Comparison of ENCODE assay signal across 8 cellular contexts in genomic region chr10:102729090-102730026, GRCh38. TPM values are rescaled to one million over a fixed set of nuclear protein-coding genes. Genes with fewer than 3 reads are reported as not detected.
DNase-seq lines count a peak whose midpoint lies in the region; ATAC-seq, FAIRE-seq and TF ChIP-seq lines count a peak whose summit lies in the region.

No MANE protein-coding gene starts in this region.

- H3K36me3 Mint-ChIP-seq in astrocyte (ENCODE audit: low read depth, unreplicated experiment) = peaks cover 25% of the 10 kb centered on the region

- 62% methylated on average over 27 of the region's 28 CpGs for whole genome bisulfite sequencing in hepatocyte (ENCODE audit: low lambda C conversion rate, missing lambda C conversion rate)

- H3K27me3 ChIP-seq in astrocyte (ENCODE audit: insufficient read depth, low read length) = no peaks in the 10 kb centered on the region
- H3K27me3 ChIP-seq in hepatocyte = no peaks in the 10 kb centered on the region

- H3K27ac ChIP-seq in KOPT-K1 (ENCODE audit: low read depth, low read length, poor library complexity, severe bottlenecking) = peak overlapping the region; percentile 23
- no peak overlapping the region for H3K27ac ChIP-seq in astrocyte (ENCODE audit: low read depth, low read length)
- H3K27ac ChIP-seq in hepatocyte = no peak overlapping the region

- no peaks in the 10 kb centered on the region for H3K27me3 Mint-ChIP-seq in astrocyte (ENCODE audit: low read depth, unreplicated experiment)

- no peaks in the 10 kb centered on the region for H3K9me3 Mint-ChIP-seq in astrocyte (ENCODE audit: unreplicated experiment)

- TF ChIP-seq CTCF in astrocyte (IDR thresholded peaks at IDR 0.05; ENCODE audit: insufficient read depth, low read depth, low read length) = peak; percentile 81
- peak; percentile 94 for TF ChIP-seq CTCF in hepatocyte (IDR thresholded peaks at IDR 0.05; ENCODE audit: poor library complexity)

- H3K4me1 ChIP-seq in astrocyte (ENCODE audit: insufficient read depth, low read length) = no peaks in the 10 kb centered on the region
- H3K4me1 ChIP-seq in hepatocyte (ENCODE audit: insufficient read depth) = no peaks in the 10 kb centered on the region

- intact Hi-C loops in sciatic nerve (cut with DNase I) = no loop called here

- FAIRE-seq in astrocyte (lab: Jason Lieb, UNC) = no peak

- H3K4me3 ChIP-seq in astrocyte (ENCODE audit: insufficient read depth, low read depth, low read length) = no peak overlapping the region
- H3K4me3 ChIP-seq in hepatocyte = no peak overlapping the region

- H3K36me3 ChIP-seq in KOPT-K1 (ENCODE audit: insufficient read depth, low read length) = peaks cover 92% of the 10 kb centered on the region
- H3K36me3 ChIP-seq in astrocyte (ENCODE audit: insufficient read depth, low read length) = peaks cover 13% of the 10 kb centered on the region
- no peaks in the 10 kb centered on the region for H3K36me3 ChIP-seq in hepatocyte (replicated peaks; ENCODE audit: insufficient read depth, low read depth)

- no peak overlapping the region for H3K27ac Mint-ChIP-seq in astrocyte (ENCODE audit: unreplicated experiment)

- H3K4me2 ChIP-seq in astrocyte (ENCODE audit: low read length) = no peak overlapping the region
- H3K4me2 ChIP-seq in hepatocyte = no peak overlapping the region

- no peak overlapping the region for H3K4me3 Mint-ChIP-seq in astrocyte (ENCODE audit: unreplicated experiment)

- ATAC-seq in sciatic nerve (peak; percentile 95), HG02571 (IDR thresholded peaks at IDR 0.05; ENCODE audit: unreplicated experiment) (no peak), GM21786 (IDR thresholded peaks at IDR 0.05; ENCODE audit: unreplicated experiment) (no peak)

- H4K20me1 ChIP-seq in astrocyte (ENCODE audit: insufficient read depth, low read length) (no peaks in the 10 kb centered on the region), hepatocyte (ENCODE audit: insufficient read depth, poor library complexity, severe bottlenecking) (no peaks in the 10 kb centered on the region)

- DNase-seq in G401 (ENCODE audit: low spot score) = peak; percentile 82
- DNase-seq in T-helper 2 cell = peak in 4 of 5 experiments; percentile 13 to 55 (median 15)
- peak; percentile 42 for DNase-seq in astrocyte (ENCODE audit: low read depth)
- peak; percentile 91 for DNase-seq in hepatocyte (ENCODE audit: low spot score)
- peak; percentile 96 for DNase-seq in sciatic nerve (ENCODE audit: low spot score)

- no peak overlapping the region for H2AFZ ChIP-seq in astrocyte (ENCODE audit: low read depth, low read length)
- H2AFZ ChIP-seq in hepatocyte = no peak overlapping the region

- no peaks in the 10 kb centered on the region for H3K9me2 ChIP-seq in hepatocyte (replicated peaks; ENCODE audit: insufficient read depth)

- peaks cover 3% of the 10 kb centered on the region for H3K4me1 Mint-ChIP-seq in astrocyte (ENCODE audit: low read depth, unreplicated experiment)

- H3K9me3 ChIP-seq in KOPT-K1 (ENCODE audit: insufficient read depth, low read length, poor library complexity, severe bottlenecking) (no peaks in the 10 kb centered on the region), astrocyte (ENCODE audit: insufficient read depth, low read depth, low read length) (no peaks in the 10 kb centered on the region), hepatocyte (ENCODE audit: low read depth) (no peaks in the 10 kb centered on the region)

- H3K79me2 ChIP-seq in astrocyte (ENCODE audit: insufficient read depth, low read length) = peaks cover 3% of the 10 kb centered on the region
- no peaks in the 10 kb centered on the region for H3K79me2 ChIP-seq in hepatocyte

- no peak overlapping the region for H3K9ac ChIP-seq in astrocyte (ENCODE audit: low read length)

- in situ Hi-C loops in G401 (cut with HindIII; ENCODE audit: low sequenced_read_pairs) = no loop called here

RNA-seq across cellular contexts. Expression of gene WBP1L, which starts 14.4 kb away (rescaled TPM):
- 13.6 and 16.6 TPM in 2 replicates for total RNA-seq in G401 (2014; rRNA removed; shearing (Covaris generic))
- 73.6 and 75.7 TPM in 2 replicates for total RNA-seq in astrocyte
- total RNA-seq in hepatocyte = 57.1 and 57.8 TPM in 2 replicates
- polyA plus RNA-seq in hepatocyte = 21.6 and 24.5 TPM in 2 replicates
- total RNA-seq in sciatic nerve = 66.2 TPM

RNA-seq across cellular contexts. Expression of gene SFXN2, which starts 14.9 kb away (rescaled TPM):
- total RNA-seq in G401 (2014; rRNA removed; shearing (Covaris generic)) = 17.0 and 25.7 TPM in 2 replicates
- total RNA-seq in astrocyte (8.4 and 9.1 TPM in 2 replicates), hepatocyte (6.2 and 17.5 TPM in 2 replicates), sciatic nerve (7.6 TPM)
- polyA plus RNA-seq in hepatocyte = 12.3 and 15.7 TPM in 2 replicates

RNA-seq across cellular contexts. Expression of gene ARL3, which starts 15.2 kb away (rescaled TPM):
- total RNA-seq in G401 (2014; rRNA removed; shearing (Covaris generic)) = 10.4 and 10.5 TPM in 2 replicates
- 16.6 and 18.2 TPM in 2 replicates for total RNA-seq in astrocyte
- total RNA-seq in hepatocyte = 6.4 and 9.6 TPM in 2 replicates
- 16.5 and 18.5 TPM in 2 replicates for polyA plus RNA-seq in hepatocyte
- 17.4 TPM for total RNA-seq in sciatic nerve

Comparison
In these comparisons a context has a peak if more than half of its experiments do, and no peak if none do; other contexts are left out.
1. DNase-seq: peak in every context shown above with its lines; median percentile 96 in sciatic nerve; 91 in hepatocyte; 82 in G401; 42 in astrocyte; 15 in T-helper 2 cell.